ENCODE assay signal across 8 cellular contexts in genomic region chrX:72572248-72573157, GRCh38. TPM values are rescaled to one million over a fixed set of nuclear protein-coding genes. Genes with fewer than 3 reads are reported as not detected.
DNase-seq lines count a peak whose midpoint lies in the region; ATAC-seq and TF ChIP-seq lines count a peak whose summit lies in the region.

Gene HDAC8 (minus strand): TSS chrX:72572843. CDS start chrX:72572761, 82 bp downstream.

- peak; percentile 85 for ATAC-seq in foreskin keratinocyte

- peaks cover 7 to 31% (median 28%) of the 10 kb centered on the region in 3 experiments for H3K36me3 Mint-ChIP-seq in H9 (ENCODE audit: insufficient read depth in 1 of 3, low read depth in 3 of 3)

- no peak within 1 kb of the TSS for H3K4ac ChIP-seq in H9 (ENCODE audit: low read depth, low read length)

- no peak within 1 kb of the TSS for H3K23ac ChIP-seq in H9 (ENCODE audit: insufficient read length, low read depth, low read length)

- H2AFZ ChIP-seq in H9 (ENCODE audit: low read length) (peak within 1 kb of the TSS; percentile 74), neural cell (ENCODE audit: low read depth, low read length) (peak within 1 kb of the TSS; percentile 65)

- no peak within 1 kb of the TSS for H2BK120ac ChIP-seq in H9 (ENCODE audit: low read depth, low read length, poor library complexity, severe bottlenecking)

- no peaks in the 10 kb centered on the region for H3F3A ChIP-seq in neural cell (ENCODE audit: insufficient read depth, low read length, poor library complexity, severe bottlenecking)

- no peak for TF ChIP-seq RAD21 in neural cell (conservative IDR thresholded peaks at IDR 0.05)

- H3K23me2 ChIP-seq in H9 (ENCODE audit: insufficient read length, low read depth, low read length, poor library complexity, severe bottlenecking) = peaks cover 4% of the 10 kb centered on the region

- H4K8ac ChIP-seq in H9 (replicated peaks; ENCODE audit: insufficient read length, low read depth, low read length) = no peak within 1 kb of the TSS

- no peaks in the 10 kb centered on the region for H4K20me1 ChIP-seq in H9 (ENCODE audit: control insufficient read depth, insufficient read depth, insufficient read length)
- H4K20me1 ChIP-seq in neural cell (ENCODE audit: insufficient read depth) = no peaks in the 10 kb centered on the region

- H3K36me3 ChIP-seq in neural cell (ENCODE audit: insufficient read depth, low read length) (no peaks in the 10 kb centered on the region), tibial nerve (peaks cover 0 to 9% (median 0%) of the 10 kb centered on the region in 3 donors)

- peak within 1 kb of the TSS; percentile 91 to 93 for H3K4me3 Mint-ChIP-seq in H9

- peak; percentile 69 for DNase-seq in GM03348 (ENCODE audit: low spot score)
- DNase-seq in H9 = peak; percentile 65
- peak; percentile 50 for DNase-seq in LNCaP clone FGC (ENCODE audit: low read depth)
- peak; percentile 86 for DNase-seq in RPMI7951 (ENCODE audit: low read depth)
- peak; percentile 38 for DNase-seq in activated naive CD4-positive, alpha-beta T cell treated with Interleukin-2 at 50 U/mL for 16 hours
- DNase-seq in foreskin keratinocyte = peak; percentile 64 to 80
- peak; percentile 29 to 52 for DNase-seq in tibial nerve (ENCODE audit: low spot score in 2 of 2)

- no peak within 1 kb of the TSS for H3K56ac ChIP-seq in H9 (ENCODE audit: insufficient read length, low read depth, low read length)

- H4K5ac ChIP-seq in H9 (ENCODE audit: insufficient read length, low read depth, low read length) = no peak within 1 kb of the TSS

- peaks cover 4% of the 10 kb centered on the region for H3K27me3 Mint-ChIP-seq in H9 (ENCODE audit: low read depth)

- H3T11ph ChIP-seq in H9 (ENCODE audit: low read length) = no peak within 1 kb of the TSS

- no peaks in the 10 kb centered on the region; a peak in 1 of 4 replicates for H3K4me1 Mint-ChIP-seq in H9

- H3K14ac ChIP-seq in H9 (ENCODE audit: insufficient read depth, low read length) = peak within 1 kb of the TSS; percentile 14; the same call in 1 of the 2 replicates

- TF ChIP-seq EP300 in neural cell (conservative IDR thresholded peaks at IDR 0.05; ENCODE audit: poor library complexity, severe bottlenecking) (no peak), tibial nerve (IDR thresholded peaks at IDR 0.05) (peak in 1 of 2 donors; percentile 59)

- H2BK15ac ChIP-seq in H9 (ENCODE audit: low read depth, low read length) = no peak within 1 kb of the TSS

- H3K9me3 ChIP-seq in H9 (ENCODE audit: control insufficient read depth, low read depth, low read length) (peaks cover 26% of the 10 kb centered on the region), neural cell (ENCODE audit: low read length) (no peaks in the 10 kb centered on the region), tibial nerve (no peaks in the 10 kb centered on the region)

- no peaks in the 10 kb centered on the region for H3K79me2 ChIP-seq in H9 (ENCODE audit: insufficient read depth, low read length)
- H3K79me2 ChIP-seq in neural cell (replicated peaks; ENCODE audit: insufficient read depth, low read length) = no peaks in the 10 kb centered on the region

- H3K9ac ChIP-seq in H9 (ENCODE audit: extremely low read depth, insufficient read length, low read length) (peak within 1 kb of the TSS; percentile 90), neural cell (ENCODE audit: low read length) (peak within 1 kb of the TSS; percentile 72)

- H3K4me1 ChIP-seq in H9 (ENCODE audit: insufficient read depth, low read length) = no peaks in the 10 kb centered on the region
- H3K4me1 ChIP-seq in foreskin keratinocyte = no peaks in the 10 kb centered on the region
- peaks cover 0 to 5% (median 0%) of the 10 kb centered on the region in 4 donors for H3K4me1 ChIP-seq in tibial nerve

- no CpG with 5 or more reads among the region's 36 CpGs for WGBS in H9 (ENCODE audit: extremely low coverage, insufficient read length, low lambda C conversion rate)
- WGBS in tibial nerve, 2 donors = 1 to 40% methylated on average over 35 to 36 of the region's 36 CpGs

- no peak within 1 kb of the TSS for H4K91ac ChIP-seq in H9 (ENCODE audit: insufficient read length, low read depth, low read length)

- H3K27ac Mint-ChIP-seq in H9 = peak within 1 kb of the TSS; percentile 86 to 97 (median 97)

- H2AK5ac ChIP-seq in H9 (ENCODE audit: insufficient read length, low read length) = no peak within 1 kb of the TSS

- peaks cover 72 to 77% of the 10 kb centered on the region in 2 experiments for H3K9me3 Mint-ChIP-seq in H9

- no peak within 1 kb of the TSS for H2BK12ac ChIP-seq in H9 (ENCODE audit: insufficient read length, low read depth, low read length)

- H2BK20ac ChIP-seq in H9 (ENCODE audit: low read depth, low read length, poor library complexity, severe bottlenecking) = no peak within 1 kb of the TSS

- TF ChIP-seq POLR2A in tibial nerve (IDR thresholded peaks at IDR 0.05) = no peak

- H3K4me2 ChIP-seq in H9 (ENCODE audit: insufficient read depth, insufficient read length, low read length) = peak within 1 kb of the TSS; percentile 85
- H3K4me2 ChIP-seq in neural cell (ENCODE audit: low read length) = peak within 1 kb of the TSS; percentile 39

- H3K9me2 ChIP-seq in neural cell (ENCODE audit: insufficient read depth, low read length) = no peaks in the 10 kb centered on the region

- H3K4me3 ChIP-seq in LNCaP clone FGC (ENCODE audit: low read depth, low read length) = peak within 1 kb of the TSS; percentile 78
- H3K4me3 ChIP-seq in neural cell (ENCODE audit: low read length) = peak within 1 kb of the TSS; percentile 76
- peak within 1 kb of the TSS; percentile 34 to 63 (median 57) for H3K4me3 ChIP-seq in tibial nerve

- H3K27ac ChIP-seq in H9 (ENCODE audit: insufficient read length, low read depth, low read length) = peak within 1 kb of the TSS; percentile 11
- peak within 1 kb of the TSS; percentile 90 for H3K27ac ChIP-seq in foreskin keratinocyte
- peak within 1 kb of the TSS; percentile 64 for H3K27ac ChIP-seq in neural cell (ENCODE audit: low read length)
- H3K27ac ChIP-seq in tibial nerve = peak within 1 kb of the TSS; percentile 41 to 87 (median 77)

- H3K27me3 ChIP-seq in H9 (ENCODE audit: insufficient read depth, low read length) (no peaks in the 10 kb centered on the region), foreskin keratinocyte (no peaks in the 10 kb centered on the region), neural cell (ENCODE audit: insufficient read depth, low read depth, low read length) (no peaks in the 10 kb centered on the region), tibial nerve (peaks cover 0 to 8% of the 10 kb centered on the region in 2 donors)

- H3K18ac ChIP-seq in H9 (ENCODE audit: insufficient read length, low read depth, low read length) = no peak within 1 kb of the TSS

- TF ChIP-seq CTCF in H9 (conservative IDR thresholded peaks at IDR 0.05) (no peak), LNCaP clone FGC (IDR thresholded peaks at IDR 0.05; ENCODE audit: control insufficient read depth, extremely low read depth, insufficient read depth) (no peak), foreskin keratinocyte (conservative IDR thresholded peaks at IDR 0.05) (no peak), neural cell (IDR thresholded peaks at IDR 0.05; ENCODE audit: poor library complexity, severe bottlenecking) (no peak), tibial nerve (IDR thresholded peaks at IDR 0.05) (peak in 1 of 5 experiments; percentile 12)

- no peak within 1 kb of the TSS for H2BK5ac ChIP-seq in H9 (ENCODE audit: insufficient read length, low read length)

- H3K79me1 ChIP-seq in H9 (ENCODE audit: insufficient read depth, low read depth, low read length, poor library complexity, severe bottlenecking) = no peaks in the 10 kb centered on the region

TF ChIP-seq in neural cell, 6 proteins besides CTCF, POLR2A, EP300 and RAD21:
- TF ChIP-seq SMC3 (conservative IDR thresholded peaks at IDR 0.05; ENCODE audit: poor library complexity) (no peak), EZH2 (IDR thresholded peaks at IDR 0.05; ENCODE audit: borderline replicate concordance, insufficient read depth, low read length, poor library complexity, severe bottlenecking) (no peak), TAF1 (IDR thresholded peaks at IDR 0.05; ENCODE audit: low read depth) (peak; percentile 28), MXI1 (conservative IDR thresholded peaks at IDR 0.05; ENCODE audit: poor library complexity, severe bottlenecking) (peak; percentile 18)

RNA-seq across cellular contexts. Expression of gene HDAC8, which starts in this region (rescaled TPM):
- 21.4 and 21.6 TPM in 2 replicates for total RNA-seq in H9 (2021)
- total RNA-seq in RPMI7951 (2014; rRNA removed; shearing (Covaris generic)) = 35.0 and 36.4 TPM in 2 replicates
- total RNA-seq in foreskin keratinocyte = 21.0 and 23.1 TPM in 2 replicates
- 19.8 and 21.6 TPM in 2 replicates for polyA plus RNA-seq in foreskin keratinocyte
- polyA plus RNA-seq in neural cell = 42.9 and 54.0 TPM in 2 replicates
- polyA minus RNA-seq in neural cell = 46.3 and 62.3 TPM in 2 replicates
- total RNA-seq in tibial nerve = 10 to 100 TPM; 28.7 to 33.9 (median 30.0) TPM

Comparison
In these comparisons a context has a peak if more than half of its experiments do, and no peak if none do; other contexts are left out.
1. Peak in every context shown above with its lines: DNase-seq, ATAC-seq, H3K4me3 ChIP-seq and H3K27ac ChIP-seq.
2. H3K27ac ChIP-seq: peak in every context shown above with its lines; median percentile 90 in foreskin keratinocyte; 77 in tibial nerve; 64 in neural cell; 11 in H9.